10 cellular contexts compared by ENCODE assay signal in genomic region chr5:139474815-139475791, GRCh38. TPM values are rescaled to one million over a fixed set of nuclear protein-coding genes. Genes with fewer than 3 reads are reported as not detected.
A peak's percentile ranks its signal among the peaks of the same experiment; 100 is the strongest.
DNase-seq lines count a peak whose midpoint lies in the region; ATAC-seq lines count a peak whose summit lies in the region.
"Had no signal": no experiment of that assay in that cellular context is flagged by ENCODE, and none has a peak within 500 bp of the region (broad histone marks: within the 10 kb centered on the region; RNA-seq: fewer than 3 reads in every experiment).

No MANE protein-coding gene starts in this region.

- no peaks in the 10 kb centered on the region for H3K9me3 Mint-ChIP-seq in CD4-positive, CD25-positive, alpha-beta regulatory T cell
- H3K9me3 Mint-ChIP-seq in activated naive CD8-positive, alpha-beta T cell treated with anti-CD3 and anti-CD28 coated beads, Interleukin-2, amount 50 U/mL, for 24 hours: no peaks in the 10 kb centered on the region
- H3K9me3 Mint-ChIP-seq in memory B cell: no peaks in the 10 kb centered on the region

- H3K27me3 Mint-ChIP-seq in CD4-positive, CD25-positive, alpha-beta regulatory T cell: no peaks in the 10 kb centered on the region
- H3K27me3 Mint-ChIP-seq in activated naive CD8-positive, alpha-beta T cell treated with anti-CD3 and anti-CD28 coated beads, Interleukin-2, amount 50 U/mL, for 24 hours: no peaks in the 10 kb centered on the region
- H3K27me3 Mint-ChIP-seq in memory B cell: peaks cover 10% of the 10 kb centered on the region

- peak; percentile 61 to 65 for ATAC-seq in CD4-positive, CD25-positive, alpha-beta regulatory T cell (ENCODE audit: low read depth in 2 of 2)
- no peak for ATAC-seq in activated naive CD8-positive, alpha-beta T cell treated with anti-CD3 and anti-CD28 coated beads, Interleukin-2, amount 50 U/mL, for 24 hours
- ATAC-seq in memory B cell (ENCODE audit: low read depth) (no peak), GM19455 (IDR thresholded peaks at IDR 0.05; ENCODE audit: unreplicated experiment) (no peak)

- H3K36me3 ChIP-seq in CD4-positive, CD25-positive, alpha-beta regulatory T cell (ENCODE audit: control insufficient read depth, insufficient read depth, low read length): peaks cover 45% of the 10 kb centered on the region

- H3K27me3 ChIP-seq in CD4-positive, CD25-positive, alpha-beta regulatory T cell (ENCODE audit: control insufficient read depth, insufficient read depth, low read length): no peaks in the 10 kb centered on the region

- H3K27ac Mint-ChIP-seq in CD4-positive, CD25-positive, alpha-beta regulatory T cell: peak overlapping the region; percentile 90 to 98 (median 96)
- H3K27ac Mint-ChIP-seq in activated naive CD8-positive, alpha-beta T cell treated with anti-CD3 and anti-CD28 coated beads, Interleukin-2, amount 50 U/mL, for 24 hours: peak overlapping the region; percentile 44
- H3K27ac Mint-ChIP-seq in memory B cell: no peak overlapping the region

- H3K36me3 Mint-ChIP-seq in CD4-positive, CD25-positive, alpha-beta regulatory T cell: peaks cover 17% of the 10 kb centered on the region
- H3K36me3 Mint-ChIP-seq in activated naive CD8-positive, alpha-beta T cell treated with anti-CD3 and anti-CD28 coated beads, Interleukin-2, amount 50 U/mL, for 24 hours (ENCODE audit: low read depth): peaks cover 16% of the 10 kb centered on the region
- H3K36me3 Mint-ChIP-seq in memory B cell: no peaks in the 10 kb centered on the region

- DNase-seq in CD4-positive, CD25-positive, alpha-beta regulatory T cell: peak in 1 of 3 donors; percentile 75
- DNase-seq in M059J (ENCODE audit: low read depth) (peak; percentile 74), memory B cell (ENCODE audit: low spot score in 2 of 2) (no peak), SHP77 treated with DMSO at 0.1 percent for 48 hours (lab: John Stamatoyannopoulos, UW) (no peak), GOT3 (lab: John Stamatoyannopoulos, UW) (no peak)
- no peak for DNase-seq in activated naive CD8-positive, alpha-beta T cell treated with anti-CD3 and anti-CD28 coated beads, Interleukin-2, amount 50 U/mL, for 24 hours
- DNase-seq in activated effector memory CD4-positive, alpha-beta T cell treated with anti-CD3 and anti-CD28 coated beads, Interleukin-2, amount 50 U/mL, for 16 hours: no peak
- DNase-seq: PC-9 had no signal

- H3K9me3 ChIP-seq in CD4-positive, CD25-positive, alpha-beta regulatory T cell (ENCODE audit: control insufficient read depth in 2 of 2, low read length in 2 of 2): no peaks in the 10 kb centered on the region

- H3K4me3 ChIP-seq in CD4-positive, CD25-positive, alpha-beta regulatory T cell (ENCODE audit: low read depth, low read length): peak overlapping the region; percentile 58
- H3K4me3 ChIP-seq: PC-9 had no signal

- H3K4me3 Mint-ChIP-seq in CD4-positive, CD25-positive, alpha-beta regulatory T cell: peak overlapping the region; percentile 80 to 94 (median 84)
- H3K4me3 Mint-ChIP-seq in activated naive CD8-positive, alpha-beta T cell treated with anti-CD3 and anti-CD28 coated beads, Interleukin-2, amount 50 U/mL, for 24 hours: peak overlapping the region; percentile 18
- peak overlapping the region; percentile 33 for H3K4me3 Mint-ChIP-seq in memory B cell

- H3K27ac ChIP-seq in CD4-positive, CD25-positive, alpha-beta regulatory T cell (ENCODE audit: insufficient read depth, low read length, poor library complexity, severe bottlenecking): peak overlapping the region; percentile 53
- H3K27ac ChIP-seq: PC-9 had no signal

- H3K4me1 ChIP-seq in CD4-positive, CD25-positive, alpha-beta regulatory T cell (ENCODE audit: control insufficient read depth, insufficient read depth, low read length, poor library complexity, severe bottlenecking): peaks cover 90% of the 10 kb centered on the region

- peaks cover 11 to 87% (median 57%) of the 10 kb centered on the region in 4 donors for H3K4me1 Mint-ChIP-seq in CD4-positive, CD25-positive, alpha-beta regulatory T cell
- H3K4me1 Mint-ChIP-seq in activated naive CD8-positive, alpha-beta T cell treated with anti-CD3 and anti-CD28 coated beads, Interleukin-2, amount 50 U/mL, for 24 hours: peaks cover 54% of the 10 kb centered on the region
- peaks cover 10% of the 10 kb centered on the region for H3K4me1 Mint-ChIP-seq in memory B cell

RNA-seq across cellular contexts. Expression of gene SMIM33, which starts 4.3 kb away (rescaled TPM):
- total RNA-seq in CD4-positive, CD25-positive, alpha-beta regulatory T cell: 0.54 TPM
- 1 to 10 TPM in 1 of 4 donors, under 1 TPM in 3; 0.08 to 1.9 (median 0.73) TPM for polyA plus RNA-seq in CD4-positive, CD25-positive, alpha-beta regulatory T cell
- total RNA-seq in M059J (2014; rRNA removed; shearing (Covaris generic)): not detected in 2 replicates
- total RNA-seq: epithelial cell of proximal tubule, PC-9 had no signal

RNA-seq across cellular contexts. Expression of gene STING1, which starts 7.5 kb away (rescaled TPM):
- 295 TPM for total RNA-seq in CD4-positive, CD25-positive, alpha-beta regulatory T cell
- polyA plus RNA-seq in CD4-positive, CD25-positive, alpha-beta regulatory T cell: 100 to 1,000 TPM; 131 to 177 (median 158) TPM
- total RNA-seq in M059J (2014; rRNA removed; shearing (Covaris generic)): 29.3 and 35.2 TPM in 2 replicates

RNA-seq across cellular contexts. Expression of gene ECSCR, which starts 12.6 kb away (rescaled TPM):
- 0.64 TPM for total RNA-seq in CD4-positive, CD25-positive, alpha-beta regulatory T cell
- polyA plus RNA-seq in CD4-positive, CD25-positive, alpha-beta regulatory T cell: 1 to 10 TPM in 1 of 4 donors, under 1 TPM in 2, not detected in 1; 0.23 to 1.6 (median 0.92) TPM
- total RNA-seq in M059J (2014; rRNA removed; shearing (Covaris generic)): 1.5 and 2.4 TPM in 2 replicates
- total RNA-seq: PC-9 had no signal

RNA-seq across cellular contexts. Expression of gene DNAJC18, which starts 35.8 kb away (rescaled TPM):
- total RNA-seq in CD4-positive, CD25-positive, alpha-beta regulatory T cell: 8.2 TPM
- polyA plus RNA-seq in CD4-positive, CD25-positive, alpha-beta regulatory T cell: 1 to 10 TPM; 4.0 to 9.0 (median 5.1) TPM
- total RNA-seq in M059J (2014; rRNA removed; shearing (Covaris generic)): 12.1 and 16.0 TPM in 2 replicates

Comparison
In these comparisons a context has a peak if more than half of its experiments do, and no peak if none do; other contexts are left out.
1. ATAC-seq: peak in CD4-positive, CD25-positive, alpha-beta regulatory T cell (2 of 2); none in activated naive CD8-positive, alpha-beta T cell treated with anti-CD3 and anti-CD28 coated beads, Interleukin-2, amount 50 U/mL, for 24 hours (single experiment), memory B cell (single experiment) and GM19455 (single experiment).
2. H3K4me3 Mint-ChIP-seq: peak in every context shown above with its lines; median percentile 84 in CD4-positive, CD25-positive, alpha-beta regulatory T cell; 33 in memory B cell; 18 in activated naive CD8-positive, alpha-beta T cell treated with anti-CD3 and anti-CD28 coated beads, Interleukin-2, amount 50 U/mL, for 24 hours.